ENCODE assay signal across 8 cellular contexts in the genomic region with DNA sequence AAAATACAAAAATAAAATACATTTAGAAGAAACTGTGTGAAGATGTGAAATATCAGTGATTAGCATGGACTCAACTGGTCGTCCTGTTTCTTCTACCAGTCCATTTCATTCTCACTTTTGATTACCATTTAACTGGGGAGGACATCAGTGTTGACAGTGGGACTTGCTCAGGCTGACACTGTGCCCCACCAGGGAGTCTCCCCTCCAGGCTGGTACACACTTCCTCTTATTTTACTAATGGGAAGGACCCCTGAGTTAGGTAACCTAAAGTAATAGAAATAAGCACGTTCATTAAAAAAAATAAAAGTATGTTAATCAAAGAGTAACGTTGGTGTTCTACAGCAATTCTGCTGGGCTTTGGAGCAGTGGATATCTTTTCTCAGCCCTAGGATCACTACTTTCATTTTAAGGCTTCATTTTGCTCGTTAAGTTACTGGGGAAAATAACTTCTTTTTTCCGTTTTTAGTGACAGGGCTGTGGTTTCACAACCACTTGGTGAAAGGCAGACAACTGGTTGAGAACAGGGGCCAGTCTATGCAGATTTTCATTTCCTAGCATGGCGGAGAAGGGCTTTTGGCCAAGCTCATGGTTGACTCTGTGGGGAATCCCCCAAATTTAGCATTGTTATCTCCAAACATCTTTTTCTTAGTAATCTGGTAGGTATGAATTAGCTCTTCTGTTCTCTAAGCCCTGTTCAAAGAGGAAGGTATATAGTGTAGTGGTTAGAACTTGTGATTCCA.
DNase-seq lines count a peak whose midpoint lies in the region; ATAC-seq and TF ChIP-seq lines count a peak whose summit lies in the region.

No MANE protein-coding gene starts in this region.

- H3K4me3 Mint-ChIP-seq in central memory CD8-positive, alpha-beta T cell: peak overlapping the region; percentile 90

- DNase-seq in T-helper 1 cell: peak; percentile 19 to 90 (median 40)
- DNase-seq in central memory CD8-positive, alpha-beta T cell (ENCODE audit: low spot score in 2 of 2): peak in 1 of 2 donors; percentile 76
- peak; percentile 27 for DNase-seq in stimulated activated CD8-positive, alpha-beta memory T cell treated with anti-CD3 and anti-CD28 coated beads, Interleukin-7, amount 100 ng/mL, for 24 hours (ENCODE audit: low read depth)
- no peak for DNase-seq in NCI-H2107 (lab: John Stamatoyannopoulos, UW)
- DNase-seq in NCI-H2107 treated with DMSO at 0.1 percent for 48 hours (lab: John Stamatoyannopoulos, UW; ENCODE audit: unreplicated experiment): no peak
- DNase-seq in RWPE1 (ENCODE audit: low spot score): no peak

- TF ChIP-seq CTCF in RWPE1 (conservative IDR thresholded peaks at IDR 0.05; ENCODE audit: low read depth): no peak

- no peaks in the 10 kb centered on the region for H3K9me3 Mint-ChIP-seq in central memory CD8-positive, alpha-beta T cell

- peak overlapping the region; percentile 97 for H3K27ac Mint-ChIP-seq in central memory CD8-positive, alpha-beta T cell (ENCODE audit: low read depth)

- CTCF ChIA-PET in RWPE1 (lab: Yijun Ruan, JAX): interaction anchor here (0.6 kb wide), 1 partner anchor 388 kb away, joined by 3 read pairs; no protein-coding TSS in a partner anchor

- peaks cover 11% of the 10 kb centered on the region for H3K36me3 Mint-ChIP-seq in central memory CD8-positive, alpha-beta T cell (ENCODE audit: insufficient read depth)

- POLR2A ChIA-PET in RWPE1 (lab: Yijun Ruan, JAX; ENCODE audit: low non-redundant PET): no interaction called here

- H3K4me1 Mint-ChIP-seq in central memory CD8-positive, alpha-beta T cell: peaks cover 43% of the 10 kb centered on the region

- no peaks in the 10 kb centered on the region for H3K27me3 Mint-ChIP-seq in central memory CD8-positive, alpha-beta T cell

- ATAC-seq in GM18870 (IDR thresholded peaks at IDR 0.05; ENCODE audit: unreplicated experiment): peak; percentile 74
- peak; percentile 64 for ATAC-seq in HG03060 (IDR thresholded peaks at IDR 0.05; ENCODE audit: low read depth, unreplicated experiment)
- peak; percentile 88 for ATAC-seq in central memory CD8-positive, alpha-beta T cell (replicated peaks; ENCODE audit: extremely low read depth, poor library complexity, severe bottlenecking)

- no peak overlapping the region for H3K27ac ChIP-seq in RWPE1

Comparison
In these comparisons a context has a peak if more than half of its experiments do, and no peak if none do; other contexts are left out.
1. DNase-seq: peak in T-helper 1 cell (5 of 5) and stimulated activated CD8-positive, alpha-beta memory T cell treated with anti-CD3 and anti-CD28 coated beads, Interleukin-7, amount 100 ng/mL, for 24 hours (single experiment); none in NCI-H2107 (single experiment), NCI-H2107 treated with DMSO at 0.1 percent for 48 hours (single experiment) and RWPE1 (single experiment).
2. Peak in every context shown above with its lines, with median percentiles within 50 percentile points of each other: ATAC-seq.